In genomic region chrX:131288738-131289511, GRCh38 we compare ENCODE assay signal across 8 cellular contexts. TPM values are rescaled to one million over a fixed set of nuclear protein-coding genes. Genes with fewer than 3 reads are reported as not detected.
DNase-seq lines count a peak whose midpoint lies in the region; ATAC-seq and TF ChIP-seq lines count a peak whose summit lies in the region.

A gene with protein sequence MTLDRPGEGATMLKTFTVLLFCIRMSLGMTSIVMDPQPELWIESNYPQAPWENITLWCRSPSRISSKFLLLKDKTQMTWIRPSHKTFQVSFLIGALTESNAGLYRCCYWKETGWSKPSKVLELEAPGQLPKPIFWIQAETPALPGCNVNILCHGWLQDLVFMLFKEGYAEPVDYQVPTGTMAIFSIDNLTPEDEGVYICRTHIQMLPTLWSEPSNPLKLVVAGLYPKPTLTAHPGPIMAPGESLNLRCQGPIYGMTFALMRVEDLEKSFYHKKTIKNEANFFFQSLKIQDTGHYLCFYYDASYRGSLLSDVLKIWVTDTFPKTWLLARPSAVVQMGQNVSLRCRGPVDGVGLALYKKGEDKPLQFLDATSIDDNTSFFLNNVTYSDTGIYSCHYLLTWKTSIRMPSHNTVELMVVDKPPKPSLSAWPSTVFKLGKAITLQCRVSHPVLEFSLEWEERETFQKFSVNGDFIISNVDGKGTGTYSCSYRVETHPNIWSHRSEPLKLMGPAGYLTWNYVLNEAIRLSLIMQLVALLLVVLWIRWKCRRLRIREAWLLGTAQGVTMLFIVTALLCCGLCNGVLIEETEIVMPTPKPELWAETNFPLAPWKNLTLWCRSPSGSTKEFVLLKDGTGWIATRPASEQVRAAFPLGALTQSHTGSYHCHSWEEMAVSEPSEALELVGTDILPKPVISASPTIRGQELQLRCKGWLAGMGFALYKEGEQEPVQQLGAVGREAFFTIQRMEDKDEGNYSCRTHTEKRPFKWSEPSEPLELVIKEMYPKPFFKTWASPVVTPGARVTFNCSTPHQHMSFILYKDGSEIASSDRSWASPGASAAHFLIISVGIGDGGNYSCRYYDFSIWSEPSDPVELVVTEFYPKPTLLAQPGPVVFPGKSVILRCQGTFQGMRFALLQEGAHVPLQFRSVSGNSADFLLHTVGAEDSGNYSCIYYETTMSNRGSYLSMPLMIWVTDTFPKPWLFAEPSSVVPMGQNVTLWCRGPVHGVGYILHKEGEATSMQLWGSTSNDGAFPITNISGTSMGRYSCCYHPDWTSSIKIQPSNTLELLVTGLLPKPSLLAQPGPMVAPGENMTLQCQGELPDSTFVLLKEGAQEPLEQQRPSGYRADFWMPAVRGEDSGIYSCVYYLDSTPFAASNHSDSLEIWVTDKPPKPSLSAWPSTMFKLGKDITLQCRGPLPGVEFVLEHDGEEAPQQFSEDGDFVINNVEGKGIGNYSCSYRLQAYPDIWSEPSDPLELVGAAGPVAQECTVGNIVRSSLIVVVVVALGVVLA (N-terminal part only) (minus strand): TSS chrX:131289306. CDS start chrX:131286674, 2,632 bp downstream.

- H3K4me1 Mint-ChIP-seq in activated CD4-positive, alpha-beta T cell treated with anti-CD3 and anti-CD28 coated beads for 36 hours: no peaks in the 10 kb centered on the region
- H3K4me1 Mint-ChIP-seq in CD4-positive, alpha-beta memory T cell: no peaks in the 10 kb centered on the region

- no peak within 1 kb of the TSS for H3K27ac ChIP-seq in brain microvascular endothelial cell
- peak within 1 kb of the TSS in 1 of 3 donors; percentile 50 for H3K27ac ChIP-seq in thyroid gland
- no peak within 1 kb of the TSS for H3K27ac ChIP-seq in CD4-positive, alpha-beta memory T cell (ENCODE audit: low read depth, low read length)

- ATAC-seq in activated CD4-positive, alpha-beta T cell treated with anti-CD3 and anti-CD28 coated beads for 36 hours: no peak
- peak; percentile 87 for ATAC-seq in left lobe of liver

- peaks cover 14% of the 10 kb centered on the region for H3K27me3 Mint-ChIP-seq in activated CD4-positive, alpha-beta T cell treated with anti-CD3 and anti-CD28 coated beads for 36 hours
- peaks cover 0 to 6% of the 10 kb centered on the region in 2 donors for H3K27me3 Mint-ChIP-seq in CD4-positive, alpha-beta memory T cell

- H3K9me3 Mint-ChIP-seq in activated CD4-positive, alpha-beta T cell treated with anti-CD3 and anti-CD28 coated beads for 36 hours (ENCODE audit: low read depth): no peaks in the 10 kb centered on the region
- no peaks in the 10 kb centered on the region for H3K9me3 Mint-ChIP-seq in CD4-positive, alpha-beta memory T cell

- intact Hi-C loops in activated CD4-positive, alpha-beta T cell treated with anti-CD3 and anti-CD28 coated beads for 36 hours (cut with DNase I, micrococcal nuclease): no loop called here
- intact Hi-C loops in thyroid gland (cut with DNase I): no loop called here
- intact Hi-C loops in CD4-positive, alpha-beta memory T cell (cut with micrococcal nuclease): no loop called here

- H3K27ac Mint-ChIP-seq in activated CD4-positive, alpha-beta T cell treated with anti-CD3 and anti-CD28 coated beads for 36 hours: no peak within 1 kb of the TSS
- no peak within 1 kb of the TSS for H3K27ac Mint-ChIP-seq in CD4-positive, alpha-beta memory T cell

- POLR2A ChIA-PET in activated CD4-positive, alpha-beta T cell treated with anti-CD3 and anti-CD28 coated beads for 36 hours (lab: Charles Lee): no interaction called here
- POLR2A ChIA-PET in CD4-positive, alpha-beta memory T cell (lab: Charles Lee; ENCODE audit: partially characterized antibody): no interaction called here

- H3K36me3 ChIP-seq in brain microvascular endothelial cell (replicated peaks) (no peaks in the 10 kb centered on the region), thyroid gland (no peaks in the 10 kb centered on the region)
- H3K36me3 ChIP-seq in CD4-positive, alpha-beta memory T cell (ENCODE audit: insufficient read depth, low read length): no peaks in the 10 kb centered on the region

- peak; percentile 5 for DNase-seq in activated CD4-positive, alpha-beta T cell treated with anti-CD3 and anti-CD28 coated beads for 36 hours
- no peak for DNase-seq in activated CD4-positive, alpha-beta T cell treated with anti-CD3 and anti-CD28 coated beads for 1 hour
- peak; percentile 4 for DNase-seq in brain microvascular endothelial cell
- peak; percentile 43 for DNase-seq in left lobe of liver (ENCODE audit: low spot score)
- peak; percentile 73 to 77 for DNase-seq in thyroid gland
- no peak for DNase-seq in NCI-H187 treated with DMSO at 0.1 percent for 48 hours (lab: John Stamatoyannopoulos, UW)
- DNase-seq in CD4-positive, alpha-beta memory T cell: no peak
- DNase-seq in NCI-H187 (lab: John Stamatoyannopoulos, UW): no peak

- H3K9me3 ChIP-seq in thyroid gland: no peaks in the 10 kb centered on the region
- H3K9me3 ChIP-seq in CD4-positive, alpha-beta memory T cell (ENCODE audit: control insufficient read depth in 1 of 2, low read length in 2 of 2): no peaks in the 10 kb centered on the region

- no peaks in the 10 kb centered on the region for H3K27me3 ChIP-seq in brain microvascular endothelial cell (replicated peaks)
- no peaks in the 10 kb centered on the region for H3K27me3 ChIP-seq in thyroid gland
- H3K27me3 ChIP-seq in CD4-positive, alpha-beta memory T cell (ENCODE audit: insufficient read depth, low read length): no peaks in the 10 kb centered on the region

- H3K4me3 Mint-ChIP-seq in activated CD4-positive, alpha-beta T cell treated with anti-CD3 and anti-CD28 coated beads for 36 hours: no peak within 1 kb of the TSS
- no peak within 1 kb of the TSS for H3K4me3 Mint-ChIP-seq in CD4-positive, alpha-beta memory T cell

- H3K4me1 ChIP-seq in thyroid gland: no peaks in the 10 kb centered on the region
- H3K4me1 ChIP-seq in CD4-positive, alpha-beta memory T cell (ENCODE audit: insufficient read depth, low read length): no peaks in the 10 kb centered on the region

- no peak within 1 kb of the TSS for H3K4me3 ChIP-seq in brain microvascular endothelial cell (ENCODE audit: low read depth, low read length)
- H3K4me3 ChIP-seq in thyroid gland (replicated peaks in 1 of 3): peak within 1 kb of the TSS in 1 of 3 donors; percentile 14
- no peak within 1 kb of the TSS for H3K4me3 ChIP-seq in CD4-positive, alpha-beta memory T cell (ENCODE audit: low read length in 2 of 2)

- no peak for TF ChIP-seq CTCF in brain microvascular endothelial cell (IDR thresholded peaks at IDR 0.05; ENCODE audit: low read depth, low read length, missing control alignments)
- TF ChIP-seq CTCF in thyroid gland (IDR thresholded peaks at IDR 0.05): no peak

- CTCF ChIA-PET in activated CD4-positive, alpha-beta T cell treated with anti-CD3 and anti-CD28 coated beads for 36 hours (lab: Charles Lee): no interaction called here
- CTCF ChIA-PET in CD4-positive, alpha-beta memory T cell (lab: Charles Lee; ENCODE audit: partially characterized antibody): no interaction called here

- no peak for TF ChIP-seq POLR2A in thyroid gland (IDR thresholded peaks at IDR 0.05)

- in situ Hi-C loops in brain microvascular endothelial cell (cut with HindIII; ENCODE audit: low pct_ligation_motif_present, low sequenced_read_pairs): no loop called here

- 1 to 3% methylated on average over 14 to 20 of the region's 32 CpGs for WGBS in thyroid gland, 2 donors

- H3K36me3 Mint-ChIP-seq in activated CD4-positive, alpha-beta T cell treated with anti-CD3 and anti-CD28 coated beads for 36 hours (ENCODE audit: low read depth): no peaks in the 10 kb centered on the region
- no peaks in the 10 kb centered on the region for H3K36me3 Mint-ChIP-seq in CD4-positive, alpha-beta memory T cell

RNA-seq across cellular contexts. Expression of the gene that starts here (rescaled TPM):
- not detected for total RNA-seq in activated CD4-positive, alpha-beta T cell treated with anti-CD3 and anti-CD28 coated beads for 36 hours
- 0.40 TPM for total RNA-seq in left lobe of liver
- 10 to 100 TPM in 2 of 4 donors, 1 to 10 TPM in 2; 1.1 to 21.6 (median 9.3) TPM for total RNA-seq in thyroid gland
- not detected for total RNA-seq in CD4-positive, alpha-beta memory T cell
- polyA plus RNA-seq in CD4-positive, alpha-beta memory T cell: not detected

Comparison
In these comparisons a context has a peak if more than half of its experiments do, and no peak if none do; other contexts are left out.
1. Peak in DNase-seq in activated CD4-positive, alpha-beta T cell treated with anti-CD3 and anti-CD28 coated beads for 36 hours; RNA of the gene not detected or under 1 TPM.
2. Peak in DNase-seq and ATAC-seq in left lobe of liver; RNA of the gene not detected or under 1 TPM.
3. DNase-seq: peak in brain microvascular endothelial cell (single experiment) and thyroid gland (2 of 2); none in activated CD4-positive, alpha-beta T cell treated with anti-CD3 and anti-CD28 coated beads for 1 hour (single experiment), NCI-H187 treated with DMSO at 0.1 percent for 48 hours (single experiment), CD4-positive, alpha-beta memory T cell (0 of 5) and NCI-H187 (0 of 2).